Comparison of ENCODE assay signal across 1 cellular context in genomic region chr9:133351908-133352634, GRCh38.
TF ChIP-seq lines count a peak whose summit lies in the region.

No MANE protein-coding gene starts in this region.

TF ChIP-seq in HepG2, 621 proteins besides CTCF, POLR2A, EP300 and RAD21 (continued from another document and continues in another):
- no peak for TF ChIP-seq HINFP (CRISPR knock-in tag; IDR thresholded peaks at IDR 0.05; ENCODE audit: low read depth)
- 0 out of 2 replicates have a peak, but pooled peaks have one; percentile 36 for TF ChIP-seq ELF3 (CRISPR knock-in tag; IDR thresholded peaks at IDR 0.05)
- no peak; the same call in 1 of the 2 replicates for TF ChIP-seq MIER3 (CRISPR knock-in tag; IDR thresholded peaks at IDR 0.05; ENCODE audit: borderline replicate concordance)
- peak; percentile 39; the same call in 1 of the 2 replicates for TF ChIP-seq SMC3 (IDR thresholded peaks at IDR 0.05; ENCODE audit: low read length)
- no peak for TF ChIP-seq MTA3 (CRISPR knock-in tag; IDR thresholded peaks at IDR 0.05)
- no peak for TF ChIP-seq YY1 (IDR thresholded peaks at IDR 0.05; ENCODE audit: insufficient read depth, insufficient replicate concordance, low read depth, low read length)
- peak; percentile 22; the same call in 1 of the 2 replicates for TF ChIP-seq ZNF614 (CRISPR knock-in tag; IDR thresholded peaks at IDR 0.05; ENCODE audit: borderline replicate concordance)
- no peak for TF ChIP-seq NFAT5 (CRISPR knock-in tag; IDR thresholded peaks at IDR 0.05)
- no peak for TF ChIP-seq NPAS2 (CRISPR knock-in tag; IDR thresholded peaks at IDR 0.05; ENCODE audit: borderline replicate concordance)
- no peak for TF ChIP-seq GZF1 (CRISPR knock-in tag; IDR thresholded peaks at IDR 0.05)
- TF ChIP-seq ATF3 (CRISPR knock-in tag; IDR thresholded peaks at IDR 0.05): no peak
- TF ChIP-seq ETV6 (CRISPR knock-in tag; conservative IDR thresholded peaks at IDR 0.05): no peak
- TF ChIP-seq PLSCR1 (CRISPR knock-in tag; IDR thresholded peaks at IDR 0.05; ENCODE audit: borderline replicate concordance): no peak
- TF ChIP-seq PBX2 (CRISPR knock-in tag; IDR thresholded peaks at IDR 0.05): no peak
- TF ChIP-seq SKIL (CRISPR knock-in tag; IDR thresholded peaks at IDR 0.05; ENCODE audit: borderline replicate concordance): no peak
- TF ChIP-seq MTF1 (CRISPR knock-in tag; IDR thresholded peaks at IDR 0.05): no peak
- no peak; the same call in 1 of the 2 replicates for TF ChIP-seq KDM2A (CRISPR knock-in tag; IDR thresholded peaks at IDR 0.05; ENCODE audit: borderline replicate concordance, low read depth)
- TF ChIP-seq HMGA1 (CRISPR knock-in tag; conservative IDR thresholded peaks at IDR 0.05): no peak
- TF ChIP-seq ZNF468 (CRISPR knock-in tag; IDR thresholded peaks at IDR 0.05): peak; percentile 57; the same call in 1 of the 2 replicates
- TF ChIP-seq ZNF230 (CRISPR knock-in tag; IDR thresholded peaks at IDR 0.05): no peak
- no peak for TF ChIP-seq KDM5B (CRISPR knock-in tag; IDR thresholded peaks at IDR 0.05; ENCODE audit: borderline replicate concordance)
- no peak for TF ChIP-seq TMF1 (CRISPR knock-in tag; IDR thresholded peaks at IDR 0.05; ENCODE audit: low read depth)
- TF ChIP-seq ZBTB20 (CRISPR knock-in tag; IDR thresholded peaks at IDR 0.05; ENCODE audit: borderline replicate concordance, low read depth): no peak
- no peak for TF ChIP-seq GPBP1L1 (CRISPR knock-in tag; IDR thresholded peaks at IDR 0.05)
- TF ChIP-seq LBX2 (CRISPR knock-in tag; IDR thresholded peaks at IDR 0.05; ENCODE audit: borderline replicate concordance): no peak
- no peak for TF ChIP-seq KDM5A (IDR thresholded peaks at IDR 0.05; ENCODE audit: borderline replicate concordance, low read length)
- TF ChIP-seq ZSCAN22 (CRISPR knock-in tag; IDR thresholded peaks at IDR 0.05): no peak
- TF ChIP-seq CENPBD1 (CRISPR knock-in tag; IDR thresholded peaks at IDR 0.05; ENCODE audit: borderline replicate concordance, low read depth): no peak
- TF ChIP-seq HMG20B (CRISPR knock-in tag; conservative IDR thresholded peaks at IDR 0.05): no peak
- 0 out of 2 replicates have a peak, but pooled peaks have one; percentile 60 for TF ChIP-seq GTF3A (CRISPR knock-in tag; conservative IDR thresholded peaks at IDR 0.05)
- no peak for TF ChIP-seq SMYD3 (CRISPR knock-in tag; IDR thresholded peaks at IDR 0.05)
- no peak for TF ChIP-seq ATF4 (CRISPR knock-in tag; IDR thresholded peaks at IDR 0.05)
- TF ChIP-seq KAT2B (IDR thresholded peaks at IDR 0.05; ENCODE audit: borderline replicate concordance, low read depth, low read length): no peak
- TF ChIP-seq ZGPAT (CRISPR knock-in tag; IDR thresholded peaks at IDR 0.05): peak; percentile 40; the same call in 1 of the 2 replicates
- TF ChIP-seq ZFY (CRISPR knock-in tag; IDR thresholded peaks at IDR 0.05): no peak
- TF ChIP-seq ZNF674 (CRISPR knock-in tag; IDR thresholded peaks at IDR 0.05; ENCODE audit: low read depth): no peak
- no peak for TF ChIP-seq RERE (CRISPR knock-in tag; IDR thresholded peaks at IDR 0.05; ENCODE audit: low read depth)
- TF ChIP-seq CC2D1A (CRISPR knock-in tag; IDR thresholded peaks at IDR 0.05): no peak
